Comparison of ENCODE assay signal across 8 cellular contexts in genomic region chr2:86807121-86807461, GRCh38. TPM values are rescaled to one million over a fixed set of nuclear protein-coding genes. Genes with fewer than 3 reads are reported as not detected.
DNase-seq lines count a peak whose midpoint lies in the region; ATAC-seq and TF ChIP-seq lines count a peak whose summit lies in the region.

No MANE protein-coding gene starts in this region.

- H3K27me3 ChIP-seq in CD8-positive, alpha-beta T cell (ENCODE audit: insufficient read depth, low read length), result no peaks in the 10 kb centered on the region
- no peaks in the 10 kb centered on the region for H3K27me3 ChIP-seq in PC-3 (ENCODE audit: low read length)
- H3K27me3 ChIP-seq in ovary, result no peaks in the 10 kb centered on the region

- peaks cover 60% of the 10 kb centered on the region for H3K4me1 Mint-ChIP-seq in CD8-positive, alpha-beta T cell (ENCODE audit: low read depth)
- peaks cover 5% of the 10 kb centered on the region for H3K4me1 Mint-ChIP-seq in endothelial cell (ENCODE audit: unreplicated experiment)

- H3K4me3 ChIP-seq in CD8-positive, alpha-beta T cell (ENCODE audit: low read depth, low read length), result peak overlapping the region; percentile 78
- H3K4me3 ChIP-seq in PC-3 (ENCODE audit: low read length), result peak overlapping the region; percentile 76
- H3K4me3 ChIP-seq in ovary, result peak overlapping the region; percentile 39

- DNase-seq in CD8-positive, alpha-beta T cell, result no peak
- DNase-seq in PC-3, result no peak
- DNase-seq in endothelial cell (ENCODE audit: low spot score), result no peak
- DNase-seq in ovary, result no peak
- DNase-seq in occipital lobe (lab: John Stamatoyannopoulos, UW), result no peak
- no peak for DNase-seq in T1000 (lab: John Stamatoyannopoulos, UW)
- no peak for DNase-seq in GM10266 (ENCODE audit: extremely low spot score)

- H3K9me2 ChIP-seq in PC-3 (replicated peaks; ENCODE audit: low read length), result no peaks in the 10 kb centered on the region

- CTCF ChIA-PET in CD8-positive, alpha-beta T cell (lab: Charles Lee), result interaction anchor here (0.7 to 9.7 kb wide), 9 partner anchors 12 to 289 kb away, joined by 3 to 196 read pairs (median 32); partner anchors contain the start of gene CD8A
- CTCF ChIA-PET in PC-3 (lab: Charles Lee), result no interaction called here

- H4K20me1 ChIP-seq in PC-3 (ENCODE audit: low read length), result no peaks in the 10 kb centered on the region

- intact Hi-C loops in CD8-positive, alpha-beta T cell (cut with DNase I, micrococcal nuclease), result loop anchor here (1.0 to 5.0 kb wide), 7 partner anchors 16 to 365 kb away; partner anchors contain the start of genes KDM3A (in 1 of the 2) and RNF103 (in 1 of the 2)
- intact Hi-C loops in PC-3 (cut with micrococcal nuclease), result no loop called here
- intact Hi-C loops in ovary (cut with DNase I), result no loop called here

- H3K9me3 ChIP-seq in CD8-positive, alpha-beta T cell (ENCODE audit: low read length), result no peaks in the 10 kb centered on the region
- no peaks in the 10 kb centered on the region for H3K9me3 ChIP-seq in PC-3 (ENCODE audit: low read length)
- H3K9me3 ChIP-seq in ovary, result no peaks in the 10 kb centered on the region

- H3K9me3 Mint-ChIP-seq in CD8-positive, alpha-beta T cell, result no peaks in the 10 kb centered on the region
- no peaks in the 10 kb centered on the region for H3K9me3 Mint-ChIP-seq in endothelial cell (ENCODE audit: unreplicated experiment)

- no peak for TF ChIP-seq EP300 in ovary (IDR thresholded peaks at IDR 0.05)

- peak overlapping the region; percentile 66 for H3K9ac ChIP-seq in PC-3 (ENCODE audit: low read length)

- H3K79me2 ChIP-seq in PC-3 (ENCODE audit: low read length), result no peaks in the 10 kb centered on the region

- peaks cover 23% of the 10 kb centered on the region for H3K36me3 Mint-ChIP-seq in CD8-positive, alpha-beta T cell
- no peaks in the 10 kb centered on the region for H3K36me3 Mint-ChIP-seq in endothelial cell (ENCODE audit: low read depth, unreplicated experiment)

- no peak for TF ChIP-seq POLR2A in ovary (IDR thresholded peaks at IDR 0.05)

- H3K4me2 ChIP-seq in PC-3 (ENCODE audit: low read length), result peak overlapping the region; percentile 95

- TF ChIP-seq CTCF in CD8-positive, alpha-beta T cell (IDR thresholded peaks at IDR 0.05), result no peak
- TF ChIP-seq CTCF in PC-3 (conservative IDR thresholded peaks at IDR 0.05; ENCODE audit: low read depth, low read length) (no peak), endothelial cell (IDR thresholded peaks at IDR 0.05; ENCODE audit: unreplicated experiment) (no peak), ovary (IDR thresholded peaks at IDR 0.05) (no peak), GM10266 (IDR thresholded peaks at IDR 0.05; ENCODE audit: control insufficient read depth, insufficient read depth, low read depth, missing control alignments) (no peak)

- H3K27ac ChIP-seq in CD8-positive, alpha-beta T cell (ENCODE audit: low read depth, low read length), result peak overlapping the region; percentile 78
- H3K27ac ChIP-seq in PC-3 (ENCODE audit: low read length) (no peak overlapping the region), ovary (no peak overlapping the region)

- WGBS in ovary, 3 donors, result 14 to 28% (median 19%) methylated on average over 10 of the region's 10 CpGs

- H3K36me3 ChIP-seq in CD8-positive, alpha-beta T cell (ENCODE audit: insufficient read depth, low read length), result no peaks in the 10 kb centered on the region
- H3K36me3 ChIP-seq in PC-3 (ENCODE audit: low read depth, low read length), result no peaks in the 10 kb centered on the region
- H3K36me3 ChIP-seq in ovary, result no peaks in the 10 kb centered on the region

- peak overlapping the region; percentile 98 for H2AFZ ChIP-seq in PC-3 (ENCODE audit: low read length)

- H3K4me3 Mint-ChIP-seq in CD8-positive, alpha-beta T cell, result peak overlapping the region; percentile 98
- peak overlapping the region; percentile 96 for H3K4me3 Mint-ChIP-seq in endothelial cell (ENCODE audit: unreplicated experiment)

- H3K27ac Mint-ChIP-seq in CD8-positive, alpha-beta T cell, result peak overlapping the region; percentile 99
- H3K27ac Mint-ChIP-seq in endothelial cell (ENCODE audit: unreplicated experiment), result no peak overlapping the region

- no peaks in the 10 kb centered on the region for H3K27me3 Mint-ChIP-seq in CD8-positive, alpha-beta T cell (ENCODE audit: low read depth)
- H3K27me3 Mint-ChIP-seq in endothelial cell (ENCODE audit: unreplicated experiment), result peaks cover 14% of the 10 kb centered on the region

- BruUV-seq in PC-3 (replicated peaks; lab: Mats Ljungman, UMichigan), result no TSS peak

- H3F3A ChIP-seq in PC-3 (ENCODE audit: low read length, unreplicated experiment), result no peaks in the 10 kb centered on the region

- ATAC-seq in CD8-positive, alpha-beta T cell, result no peak
- ATAC-seq in PC-3 (no peak), GM18907 (IDR thresholded peaks at IDR 0.05; ENCODE audit: unreplicated experiment) (no peak)

- POLR2A ChIA-PET in CD8-positive, alpha-beta T cell (lab: Charles Lee), result interaction anchor here (0.7 to 7.2 kb wide), 10 partner anchors 14 to 366 kb away, joined by 3 to 198 read pairs (median 9); partner anchors contain the start of genes CD8A and KDM3A
- POLR2A ChIA-PET in PC-3 (lab: Charles Lee; ENCODE audit: unreplicated experiment), result interaction anchor here (0.6 kb wide), 1 partner anchor 87 kb away, joined by 13 read pairs; no protein-coding TSS in a partner anchor

- peaks cover 42% of the 10 kb centered on the region for H3K4me1 ChIP-seq in CD8-positive, alpha-beta T cell (ENCODE audit: insufficient read depth, low read length)
- H3K4me1 ChIP-seq in PC-3 (ENCODE audit: insufficient read depth, low read length), result peaks cover 11% of the 10 kb centered on the region
- no peaks in the 10 kb centered on the region for H3K4me1 ChIP-seq in ovary (ENCODE audit: insufficient read depth)

RNA-seq across cellular contexts. Expression of gene CD8A, which starts 16.4 kb away (rescaled TPM):
- 100 to 1,000 TPM; 502 to 503 TPM for total RNA-seq in CD8-positive, alpha-beta T cell
- total RNA-seq in PC-3 (2014; rRNA removed) (0.18 TPM in 1 of 2 replicates, not detected in the other), endothelial cell (ENCODE audit: unreplicated experiment) (not detected), ovary (1 to 10 TPM in 4 of 7 donors, under 1 TPM in 3; 0.53 to 2.1 (median 1.1) TPM), occipital lobe (1.1 TPM)
- polyA plus RNA-seq in ovary, result 10 to 100 TPM in 1 of 2 donors, 1 to 10 TPM in 1; 1.1 to 10.0 TPM

RNA-seq across cellular contexts. Expression of gene CD8B, which starts 54.6 kb away (rescaled TPM):
- 100 to 1,000 TPM; 281 to 283 TPM for total RNA-seq in CD8-positive, alpha-beta T cell
- total RNA-seq in PC-3 (2014; rRNA removed) (not detected in 2 replicates), endothelial cell (ENCODE audit: unreplicated experiment) (not detected), ovary (1 to 10 TPM in 2 of 7 donors, under 1 TPM in 4, not detected in 1; 0.22 to 1.5 (median 0.50) TPM), occipital lobe (not detected)
- 1 to 10 TPM in 1 of 2 donors, under 1 TPM in 1; 0.47 to 3.2 TPM for polyA plus RNA-seq in ovary

Comparison
In these comparisons a context has a peak if more than half of its experiments do, and no peak if none do; other contexts are left out.
1. RNA of gene CD8A, which starts 16.4 kb away (total RNA-seq): 502 to 503 TPM in CD8-positive, alpha-beta T cell; 0.53 to 2.1 TPM in ovary, 1.1 TPM in occipital lobe (single experiment), 0.18 TPM in PC-3 and not detected in endothelial cell (single experiment); every median in the first group is over 100 times any median in the second.
2. RNA of gene CD8B, which starts 54.6 kb away (total RNA-seq): 281 to 283 TPM in CD8-positive, alpha-beta T cell; 0.22 to 1.5 TPM in ovary, not detected in occipital lobe (single experiment), not detected in endothelial cell (single experiment) and not detected in PC-3; every median in the first group is over 100 times any median in the second.
3. intact Hi-C loops: an anchor here in CD8-positive, alpha-beta T cell (1.0 to 5.0 kb wide); none called in PC-3 and ovary.
4. Peak in every context shown above with its lines, with median percentiles within 50 percentile points of each other: H3K4me3 ChIP-seq.